In genomic region chr6:122400121-122400450, GRCh38 we compare ENCODE assay signal across 8 cellular contexts. TPM values are rescaled to one million over a fixed set of nuclear protein-coding genes. Genes with fewer than 3 reads are reported as not detected.
DNase-seq lines count a peak whose midpoint lies in the region; ATAC-seq, FAIRE-seq and TF ChIP-seq lines count a peak whose summit lies in the region.

No MANE protein-coding gene starts in this region.

- no peak for TF ChIP-seq POLR2A in K562 (conservative IDR thresholded peaks at IDR 0.05)

- TF ChIP-seq CTCF in DND-41 (IDR thresholded peaks at IDR 0.05; ENCODE audit: borderline replicate concordance, extremely low read depth, low read length, poor library complexity, severe bottlenecking) (no peak), K562 (IDR thresholded peaks at IDR 0.05 in 2 of 3, conservative IDR thresholded peaks at IDR 0.05 in 1 of 3; ENCODE audit: insufficient read depth in 2 of 3, low read depth in 1 of 3, low read length in 3 of 3) (no peak), mesothelial cell of epicardium (IDR thresholded peaks at IDR 0.05; ENCODE audit: unreplicated experiment) (no peak)

- no peaks in the 10 kb centered on the region for H3K9me3 ChIP-seq in DND-41 (ENCODE audit: insufficient read depth, low read length, severe bottlenecking)
- no peaks in the 10 kb centered on the region for H3K9me3 ChIP-seq in KOPT-K1 (ENCODE audit: insufficient read depth, low read length, poor library complexity, severe bottlenecking)
- no peaks in the 10 kb centered on the region for H3K9me3 ChIP-seq in K562 (replicated peaks; ENCODE audit: control insufficient read depth, insufficient read depth, low read depth, low read length)

- WGBS in K562 (ENCODE audit: insufficient coverage, low coverage, missing lambda C conversion rate): under 1% methylated on average over 11 of the region's 20 CpGs

- no peaks in the 10 kb centered on the region for H3K9me1 ChIP-seq in K562 (ENCODE audit: control insufficient read depth, insufficient read depth, low read length)

- peaks cover 7% of the 10 kb centered on the region for H3K36me3 ChIP-seq in DND-41 (ENCODE audit: insufficient read depth, low read length)
- peaks cover 10% of the 10 kb centered on the region; the same call in 1 of the 2 replicates for H3K36me3 ChIP-seq in KOPT-K1 (ENCODE audit: insufficient read depth, low read length)
- peaks cover 9% of the 10 kb centered on the region; the same call in 1 of the 3 replicates for H3K36me3 ChIP-seq in K562 (ENCODE audit: control insufficient read depth, insufficient read depth, low read length)

- intact Hi-C loops in K562 (cut with micrococcal nuclease): loop anchor here (5.0 kb wide), 1 partner anchor 312 kb away; no protein-coding TSS in a partner anchor

- no peaks in the 10 kb centered on the region for H3K9me3 Mint-ChIP-seq in mesothelial cell of epicardium

- peak overlapping the region; percentile 97 for H3K4me3 Mint-ChIP-seq in mesothelial cell of epicardium

- peaks cover 35% of the 10 kb centered on the region for H3K4me1 Mint-ChIP-seq in mesothelial cell of epicardium

- ATAC-seq in DND-41 (ENCODE audit: insufficient read depth, low read depth): peak; percentile 8; the same call in 2 of the 3 replicates
- ATAC-seq in GM21515 (IDR thresholded peaks at IDR 0.05; ENCODE audit: unreplicated experiment): peak; percentile 14
- peak; percentile 64 for ATAC-seq in K562

- in situ Hi-C loops in K562 (cut with MboI): no loop called here

- POLR2A ChIA-PET in K562 (lab: Yijun Ruan, JAX): interaction anchor here (1.0 kb wide), 1 partner anchor 130 kb away, joined by 4 read pairs; no protein-coding TSS in a partner anchor

- no peaks in the 10 kb centered on the region for H3K27me3 Mint-ChIP-seq in mesothelial cell of epicardium (ENCODE audit: low read depth)

- DNase-seq in DND-41 (no peak), K562 (ENCODE audit: extremely low read depth in 1 of 4, low spot score in 3 of 4) (peak in 1 of 4 experiments; percentile 46), mesothelial cell of epicardium (ENCODE audit: low spot score in 2 of 2, unreplicated experiment in 2 of 2) (no peak), NCI-H1436 treated with DMSO at 0.1 percent for 48 hours (lab: John Stamatoyannopoulos, UW) (no peak), GM19240 (ENCODE audit: insufficient read length, low spot score) (no peak)
- DNase-seq in stimulated activated CD4-positive, alpha-beta T cell treated with anti-CD3 and anti-CD28 coated beads, Interleukin-12 subunit alpha, Interleukin-12 subunit beta, amount 100 ng/mL, for 4 hours: no peak

- H2AFZ ChIP-seq in DND-41 (ENCODE audit: low read depth, low read length) (peak overlapping the region; percentile 99), K562 (ENCODE audit: low read depth, low read length) (peak overlapping the region; percentile 85)

- H3K4me1 ChIP-seq in DND-41 (ENCODE audit: insufficient read depth, low read length): peaks cover 52% of the 10 kb centered on the region
- peaks cover 10 to 11% of the 10 kb centered on the region in 2 experiments; a peak in 3 of 5 replicates for H3K4me1 ChIP-seq in K562 (replicated peaks in 1 of 2; ENCODE audit: control insufficient read depth in 2 of 2, insufficient read depth in 2 of 2, low read length in 2 of 2)

- H3K27ac ChIP-seq in DND-41 (ENCODE audit: low read length) (peak overlapping the region; percentile 97), KOPT-K1 (ENCODE audit: low read depth, low read length, poor library complexity, severe bottlenecking) (peak overlapping the region; percentile 89), K562 (ENCODE audit: extremely low read depth, low read depth, low read length) (peak overlapping the region; percentile 90)

- no peak for FAIRE-seq in K562 (lab: Jason Lieb, UNC)

- H3K4me3 ChIP-seq in DND-41 (ENCODE audit: low read depth in 1 of 2, low read length in 2 of 2) (peak overlapping the region; percentile 83 to 100), K562 (peak overlapping the region; percentile 89)

- H3K4me2 ChIP-seq in DND-41 (ENCODE audit: insufficient read depth, low read length) (peak overlapping the region; percentile 65), K562 (ENCODE audit: insufficient read depth, low read length) (peak overlapping the region; percentile 91)

- no peaks in the 10 kb centered on the region for H3K36me3 Mint-ChIP-seq in mesothelial cell of epicardium

- H3K79me2 ChIP-seq in DND-41 (ENCODE audit: insufficient read depth, low read length) (peaks cover 56% of the 10 kb centered on the region), K562 (ENCODE audit: control insufficient read depth, insufficient read depth, low read length) (peaks cover 56% of the 10 kb centered on the region)

- BruUV-seq in K562 (replicated peaks; lab: Mats Ljungman, UMichigan): no TSS peak

- TF ChIP-seq EP300 in K562 (IDR thresholded peaks at IDR 0.05; ENCODE audit: low read length): no peak

- CTCF ChIA-PET in K562 (lab: Yijun Ruan, JAX; ENCODE audit: low intra/inter-chr PET ratio): no interaction called here

- peak overlapping the region; percentile 98 for H3K9ac ChIP-seq in DND-41 (ENCODE audit: low read depth, low read length)
- peak overlapping the region; percentile 94 to 98 for H3K9ac ChIP-seq in K562 (ENCODE audit: insufficient read depth in 1 of 2, low read depth in 2 of 2, low read length in 2 of 2)

- H4K20me1 ChIP-seq in DND-41 (ENCODE audit: insufficient read depth, low read length): peaks cover 22% of the 10 kb centered on the region; the same call in 1 of the 2 replicates
- H4K20me1 ChIP-seq in K562 (replicated peaks; ENCODE audit: control insufficient read depth, insufficient read depth, low read length): peaks cover 5% of the 10 kb centered on the region; the same call in 1 of the 2 replicates

- H3K27me3 ChIP-seq in DND-41 (ENCODE audit: insufficient read depth, low read length, poor library complexity): no peaks in the 10 kb centered on the region
- no peaks in the 10 kb centered on the region for H3K27me3 ChIP-seq in K562 (ENCODE audit: control insufficient read depth in 2 of 2, insufficient read depth in 2 of 2, low read length in 2 of 2)

- peak overlapping the region; percentile 98 for H3K27ac Mint-ChIP-seq in mesothelial cell of epicardium

- no peak for TF ChIP-seq RAD21 in K562 (CRISPR knock-in tag; conservative IDR thresholded peaks at IDR 0.05 in 1 of 2, IDR thresholded peaks at IDR 0.05 in 1 of 2)

TF ChIP-seq in K562, 482 proteins besides CTCF, POLR2A, EP300 and RAD21:
- no peak for TF ChIP-seq ZBTB1 (CRISPR knock-in tag; IDR thresholded peaks at IDR 0.05; ENCODE audit: borderline replicate concordance, low read depth)
- no peak for TF ChIP-seq TRIM24 (IDR thresholded peaks at IDR 0.05)
- TF ChIP-seq JUN (IDR thresholded peaks at IDR 0.05; ENCODE audit: borderline replicate concordance, low read depth, low read length): 0 out of 2 replicates have a peak, but pooled peaks have one; percentile 7
- no peak for TF ChIP-seq JUN (CRISPR knock-in tag; IDR thresholded peaks at IDR 0.05; ENCODE audit: borderline replicate concordance)
- TF ChIP-seq NFE2 (IDR thresholded peaks at IDR 0.05; ENCODE audit: low read depth): peak; percentile 47
- TF ChIP-seq ZNF263 (CRISPR knock-in tag; IDR thresholded peaks at IDR 0.05; ENCODE audit: borderline replicate concordance): peak; percentile 57; the same call in 1 of the 2 replicates
- TF ChIP-seq SIN3A (IDR thresholded peaks at IDR 0.05; ENCODE audit: borderline replicate concordance in 2 of 2, control insufficient read depth in 1 of 2, low read depth in 2 of 2, low read length in 2 of 2): 0 out of 4 replicates have a peak, but pooled peaks of 1 of the 2 experiments have one; percentile 19
- TF ChIP-seq, protein P1, sequence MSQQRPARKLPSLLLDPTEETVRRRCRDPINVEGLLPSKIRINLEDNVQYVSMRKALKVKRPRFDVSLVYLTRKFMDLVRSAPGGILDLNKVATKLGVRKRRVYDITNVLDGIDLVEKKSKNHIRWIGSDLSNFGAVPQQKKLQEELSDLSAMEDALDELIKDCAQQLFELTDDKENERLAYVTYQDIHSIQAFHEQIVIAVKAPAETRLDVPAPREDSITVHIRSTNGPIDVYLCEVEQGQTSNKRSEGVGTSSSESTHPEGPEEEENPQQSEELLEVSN (IDR thresholded peaks at IDR 0.05; ENCODE audit: borderline replicate concordance in 1 of 2, extremely low read depth in 1 of 2, insufficient read depth in 1 of 2, insufficient read length in 1 of 2, low read depth in 1 of 2, low read length in 1 of 2, poor library complexity in 1 of 2, severe bottlenecking in 1 of 2): peak in 1 of 2 experiments; percentile 63
- peak; percentile 14 for TF ChIP-seq RBBP5 (IDR thresholded peaks at IDR 0.05; ENCODE audit: borderline replicate concordance, insufficient read depth, low read length, poor library complexity, severe bottlenecking)
TF ChIP-seq in K562: peak in this region for 6.

RNA-seq across cellular contexts. Expression of gene HSF2, which starts 0.6 kb away (rescaled TPM):
- total RNA-seq in K562 (2011; cell fraction: chromatin; rRNA removed; ENCODE audit: low replicate concordance): 15.6 and 37.3 TPM in 2 replicates
- 8.2 and 21.1 TPM in 2 replicates for total RNA-seq in K562 (2011; cell fraction: nucleolus; rRNA removed)
- 16.1 and 18.7 TPM in 2 replicates for total RNA-seq in K562 (2011; cell fraction: nucleoplasm; rRNA removed)
- total RNA-seq in K562 (2014; rRNA removed) (22.8 and 23.2 TPM in 2 replicates), K562 (2014; rRNA removed; fragmentation: Illumina TruSeq; extraction: Trizol) (29.7 and 31.1 TPM in 2 replicates), K562 (2015; rRNA removed; fragmentation: Illumina TruSeq; extraction: Trizol) (25.2 and 26.1 TPM in 2 replicates), K562 (2021) (19.1 and 19.7 TPM in 2 replicates), mesothelial cell of epicardium (27.8 to 30.7 TPM (median 28.3 TPM) in 3 replicates)
- polyA plus RNA-seq in K562 (2011; rRNA removed) (67.8 and 73.1 TPM in 2 replicates), K562 (2014; fragmentation: Illumina TruSeq; extraction: Trizol) (26.3 and 29.2 TPM in 2 replicates), K562 (2014; fragmentation: Nextera tagmentation; extraction: Ambion mirVana) (10 to 100 TPM; 27.2 to 39.0 TPM), K562 (2014; rRNA removed) (30.7 and 33.4 TPM in 2 replicates)
- 16.7 and 30.5 TPM in 2 replicates for polyA plus RNA-seq in K562 (2011; cell fraction: cytosol; rRNA removed)
- 67.4 and 82.0 TPM in 2 replicates for polyA plus RNA-seq in K562 (2011; cell fraction: nucleus; rRNA removed)
- polyA plus RNA-seq in K562 (2012): 13.0 and 13.7 TPM in 2 replicates
- 67.8 and 70.2 TPM in 2 replicates for polyA minus RNA-seq in K562 (2011; rRNA and poly(A)+ RNA removed)
- 18.6 and 24.0 TPM in 2 replicates for polyA minus RNA-seq in K562 (2011; cell fraction: cytosol; rRNA and poly(A)+ RNA removed)
- polyA minus RNA-seq in K562 (2011; cell fraction: nucleus; rRNA and poly(A)+ RNA removed): 19.1 and 31.4 TPM in 2 replicates

Comparison
In these comparisons a context has a peak if more than half of its experiments do, and no peak if none do; other contexts are left out.
1. ATAC-seq: peak in every context shown above with its lines; median percentile 64 in K562; 14 in GM21515; 8 in DND-41.